Comparison of ENCODE assay signal across 10 cellular contexts in genomic region chr13:46603165-46603603, GRCh38. TPM values are rescaled to one million over a fixed set of nuclear protein-coding genes. Genes with fewer than 3 reads are reported as not detected.
DNase-seq lines count a peak whose midpoint lies in the region; ATAC-seq and TF ChIP-seq lines count a peak whose summit lies in the region.
"Had no signal": no experiment of that assay in that cellular context is flagged by ENCODE, and none has a peak within 500 bp of the region (broad histone marks: within the 10 kb centered on the region; RNA-seq: fewer than 3 reads in every experiment).

No MANE protein-coding gene starts in this region.

- peak overlapping the region; percentile 75 for H3K27ac Mint-ChIP-seq in MCF 10A (ENCODE audit: low read depth, unreplicated experiment)
- H3K27ac Mint-ChIP-seq in activated T-helper 1 cell treated with anti-CD3 and anti-CD28 coated beads, Interleukin-12 subunit alpha, Interleukin-12 subunit beta, Interleukin-2, Interleukin-4 antibody, amounts not matched to agents 30 ng/mL and 10 ng/mL and 1 ng/mL, durations not matched to agents 14 hours and 24 hours and 36 hours: no peak overlapping the region
- H3K27ac Mint-ChIP-seq: activated naive CD4-positive, alpha-beta T cell treated with anti-CD3 and anti-CD28 coated beads, Interleukin-2, amount 10 ng/mL, durations not matched to agents 7 days and 5 days had no signal

- H3K4me3 ChIP-seq in breast epithelium (no peak overlapping the region), PC-3 (ENCODE audit: low read length) (no peak overlapping the region), upper lobe of right lung (no peak overlapping the region)
- H3K4me3 ChIP-seq: SK-N-MC had no signal

- no peak for ATAC-seq in PC-3
- no peak for ATAC-seq in foreskin keratinocyte
- no peak for ATAC-seq in upper lobe of right lung
- ATAC-seq in HG03457 (IDR thresholded peaks at IDR 0.05; ENCODE audit: unreplicated experiment): no peak
- ATAC-seq in GM19328 (IDR thresholded peaks at IDR 0.05; ENCODE audit: unreplicated experiment): no peak

- TF ChIP-seq POLR2A in breast epithelium (IDR thresholded peaks at IDR 0.05): no peak

- POLR2A ChIA-PET in MCF 10A (lab: Yijun Ruan, JAX): interaction anchor here (0.8 to 5.0 kb wide), 4 partner anchors 8 to 47 kb away, joined by 3 to 30 read pairs (median 3); no protein-coding TSS in a partner anchor
- POLR2A ChIA-PET in PC-3 (lab: Charles Lee; ENCODE audit: unreplicated experiment): no interaction called here

- H3K9me3 ChIP-seq in breast epithelium: no peaks in the 10 kb centered on the region
- H3K9me3 ChIP-seq in PC-3 (ENCODE audit: low read length): no peaks in the 10 kb centered on the region
- H3K9me3 ChIP-seq in upper lobe of right lung: no peaks in the 10 kb centered on the region

- H3K27ac ChIP-seq in breast epithelium (peak overlapping the region in 1 of 2 donors; percentile 73), PC-3 (ENCODE audit: low read length) (no peak overlapping the region), foreskin keratinocyte (no peak overlapping the region), upper lobe of right lung (peak overlapping the region; percentile 45)
- H3K27ac ChIP-seq: SK-N-MC had no signal

- H4K20me1 ChIP-seq in PC-3 (ENCODE audit: low read length): peaks cover 4% of the 10 kb centered on the region; the same call in 1 of the 2 replicates

- no peaks in the 10 kb centered on the region for H3K27me3 Mint-ChIP-seq in MCF 10A (ENCODE audit: insufficient read depth, unreplicated experiment)
- H3K27me3 Mint-ChIP-seq in activated T-helper 1 cell treated with anti-CD3 and anti-CD28 coated beads, Interleukin-12 subunit alpha, Interleukin-12 subunit beta, Interleukin-2, Interleukin-4 antibody, amounts not matched to agents 30 ng/mL and 10 ng/mL and 1 ng/mL, durations not matched to agents 14 hours and 24 hours and 36 hours (ENCODE audit: insufficient read depth): no peaks in the 10 kb centered on the region
- H3K27me3 Mint-ChIP-seq: activated naive CD4-positive, alpha-beta T cell treated with anti-CD3 and anti-CD28 coated beads, Interleukin-2, amount 10 ng/mL, durations not matched to agents 7 days and 5 days had no signal

- BruUV-seq in MCF 10A (replicated peaks; lab: Mats Ljungman, UMichigan) (no TSS peak), PC-3 (replicated peaks; lab: Mats Ljungman, UMichigan) (no TSS peak)

- H3K36me3 Mint-ChIP-seq in MCF 10A (ENCODE audit: insufficient read depth, unreplicated experiment): no peaks in the 10 kb centered on the region
- peaks cover 1% of the 10 kb centered on the region for H3K36me3 Mint-ChIP-seq in activated T-helper 1 cell treated with anti-CD3 and anti-CD28 coated beads, Interleukin-12 subunit alpha, Interleukin-12 subunit beta, Interleukin-2, Interleukin-4 antibody, amounts not matched to agents 30 ng/mL and 10 ng/mL and 1 ng/mL, durations not matched to agents 14 hours and 24 hours and 36 hours (ENCODE audit: low read depth)

- peaks cover 66% of the 10 kb centered on the region for H3K79me2 ChIP-seq in PC-3 (ENCODE audit: low read length)

- H3K4me1 ChIP-seq in breast epithelium: peaks cover 0 to 13% of the 10 kb centered on the region in 2 donors
- peaks cover 46% of the 10 kb centered on the region for H3K4me1 ChIP-seq in PC-3 (ENCODE audit: insufficient read depth, low read length)
- H3K4me1 ChIP-seq in foreskin keratinocyte: peaks cover 35% of the 10 kb centered on the region
- peaks cover 66% of the 10 kb centered on the region for H3K4me1 ChIP-seq in upper lobe of right lung

- DNase-seq in MCF 10A (ENCODE audit: unreplicated experiment): peak; percentile 29
- no peak for DNase-seq in breast epithelium (ENCODE audit: low spot score in 2 of 2)
- DNase-seq in PC-3: peak; percentile 11
- DNase-seq in foreskin keratinocyte: no peak
- DNase-seq in upper lobe of right lung: no peak
- DNase-seq in activated T-helper 1 cell treated with anti-CD3 and anti-CD28 coated beads, Interleukin-12 subunit alpha, Interleukin-12 subunit beta, Interleukin-2, Interleukin-4 antibody, amounts not matched to agents 30 ng/mL and 10 ng/mL and 1 ng/mL, durations not matched to agents 14 hours and 24 hours and 36 hours (ENCODE audit: low spot score): no peak
- DNase-seq: activated naive CD4-positive, alpha-beta T cell treated with anti-CD3 and anti-CD28 coated beads, Interleukin-2, amount 10 ng/mL, durations not matched to agents 7 days and 5 days had no signal

- no peak overlapping the region for H3K4me2 ChIP-seq in PC-3 (ENCODE audit: low read length)

- no peak overlapping the region for H3K9ac ChIP-seq in PC-3 (ENCODE audit: low read length)

- no peaks in the 10 kb centered on the region for H3K9me3 Mint-ChIP-seq in MCF 10A (ENCODE audit: unreplicated experiment)
- no peaks in the 10 kb centered on the region for H3K9me3 Mint-ChIP-seq in activated T-helper 1 cell treated with anti-CD3 and anti-CD28 coated beads, Interleukin-12 subunit alpha, Interleukin-12 subunit beta, Interleukin-2, Interleukin-4 antibody, amounts not matched to agents 30 ng/mL and 10 ng/mL and 1 ng/mL, durations not matched to agents 14 hours and 24 hours and 36 hours
- H3K9me3 Mint-ChIP-seq: activated naive CD4-positive, alpha-beta T cell treated with anti-CD3 and anti-CD28 coated beads, Interleukin-2, amount 10 ng/mL, durations not matched to agents 7 days and 5 days had no signal

- intact Hi-C loops in MCF 10A (cut with micrococcal nuclease) (loop anchor here (5.0 kb wide), 1 partner anchor 54 kb away; no protein-coding TSS in a partner anchor), breast epithelium (cut with DNase I; ENCODE audit: low total_unique reads) (loop anchor here (5.0 kb wide), 1 partner anchor 51 kb away; the partner anchor contains the start of gene LRCH1), PC-3 (cut with micrococcal nuclease) (loop anchor here (5.0 kb wide), 1 partner anchor 51 kb away; the partner anchor contains the start of gene LRCH1), upper lobe of right lung (cut with DNase I) (no loop called here)
- intact Hi-C loops in activated T-helper 1 cell treated with anti-CD3 and anti-CD28 coated beads, Interleukin-12 subunit alpha, Interleukin-12 subunit beta, Interleukin-2, Interleukin-4 antibody, amounts not matched to agents 30 ng/mL and 10 ng/mL and 1 ng/mL, durations not matched to agents 14 hours and 24 hours and 36 hours (cut with micrococcal nuclease): no loop called here

- H3K36me3 ChIP-seq in breast epithelium (no peaks in the 10 kb centered on the region), PC-3 (ENCODE audit: low read depth, low read length) (no peaks in the 10 kb centered on the region), upper lobe of right lung (no peaks in the 10 kb centered on the region)

- no peaks in the 10 kb centered on the region for H3F3A ChIP-seq in PC-3 (ENCODE audit: low read length, unreplicated experiment)

- no peaks in the 10 kb centered on the region for H3K27me3 ChIP-seq in breast epithelium
- no peaks in the 10 kb centered on the region for H3K27me3 ChIP-seq in PC-3 (ENCODE audit: low read length)
- no peaks in the 10 kb centered on the region for H3K27me3 ChIP-seq in foreskin keratinocyte
- H3K27me3 ChIP-seq in upper lobe of right lung: no peaks in the 10 kb centered on the region

- no peaks in the 10 kb centered on the region for H3K9me2 ChIP-seq in PC-3 (replicated peaks; ENCODE audit: low read length)

- CTCF ChIA-PET in MCF 10A (lab: Yijun Ruan, JAX) (interaction anchor here (0.7 to 3.3 kb wide), 10 partner anchors 9 to 118 kb away, joined by 3 to 14 read pairs (median 4); partner anchors contain the start of gene LRCH1), PC-3 (lab: Charles Lee) (interaction anchor here (0.6 to 1.2 kb wide), 2 partner anchors 12 to 51 kb away, joined by 3 read pairs; no protein-coding TSS in a partner anchor)

- peaks cover 46% of the 10 kb centered on the region for H3K4me1 Mint-ChIP-seq in MCF 10A (ENCODE audit: insufficient read depth, unreplicated experiment)
- peaks cover 84% of the 10 kb centered on the region for H3K4me1 Mint-ChIP-seq in activated T-helper 1 cell treated with anti-CD3 and anti-CD28 coated beads, Interleukin-12 subunit alpha, Interleukin-12 subunit beta, Interleukin-2, Interleukin-4 antibody, amounts not matched to agents 30 ng/mL and 10 ng/mL and 1 ng/mL, durations not matched to agents 14 hours and 24 hours and 36 hours (ENCODE audit: low read depth)

- no peak overlapping the region for H2AFZ ChIP-seq in PC-3 (ENCODE audit: low read length)

- no peak for TF ChIP-seq CTCF in MCF 10A (IDR thresholded peaks at IDR 0.05; ENCODE audit: unreplicated experiment)
- no peak for TF ChIP-seq CTCF in breast epithelium (IDR thresholded peaks at IDR 0.05)
- TF ChIP-seq CTCF in PC-3 (conservative IDR thresholded peaks at IDR 0.05; ENCODE audit: low read depth, low read length): peak; percentile 53
- TF ChIP-seq CTCF in foreskin keratinocyte (conservative IDR thresholded peaks at IDR 0.05): peak; percentile 59
- peak; percentile 22 for TF ChIP-seq CTCF in upper lobe of right lung (IDR thresholded peaks at IDR 0.05)

- no peak overlapping the region for H3K4me3 Mint-ChIP-seq in MCF 10A (ENCODE audit: unreplicated experiment)
- no peak overlapping the region for H3K4me3 Mint-ChIP-seq in activated T-helper 1 cell treated with anti-CD3 and anti-CD28 coated beads, Interleukin-12 subunit alpha, Interleukin-12 subunit beta, Interleukin-2, Interleukin-4 antibody, amounts not matched to agents 30 ng/mL and 10 ng/mL and 1 ng/mL, durations not matched to agents 14 hours and 24 hours and 36 hours
- H3K4me3 Mint-ChIP-seq: activated naive CD4-positive, alpha-beta T cell treated with anti-CD3 and anti-CD28 coated beads, Interleukin-2, amount 10 ng/mL, durations not matched to agents 7 days and 5 days had no signal

RNA-seq across cellular contexts. Expression of gene LRCH1, which starts 50.2 kb away (rescaled TPM):
- 15.4 and 16.5 TPM in 2 replicates for total RNA-seq in MCF 10A (2022)
- total RNA-seq in breast epithelium: 10 to 100 TPM; 17.0 to 40.4 (median 24.6) TPM
- 4.3 and 7.8 TPM in 2 replicates for total RNA-seq in PC-3 (2014; rRNA removed)
- total RNA-seq in foreskin keratinocyte: 13.8 and 15.8 TPM in 2 replicates
- 3.9 and 5.3 TPM in 2 replicates for polyA plus RNA-seq in foreskin keratinocyte
- 32.0 TPM for total RNA-seq in upper lobe of right lung
- total RNA-seq in activated T-helper 1 cell treated with anti-CD3 and anti-CD28 coated beads, Interleukin-12 subunit alpha, Interleukin-12 subunit beta, Interleukin-2, Interleukin-4 antibody, amounts not matched to agents 30 ng/mL and 10 ng/mL and 1 ng/mL, durations not matched to agents 14 hours and 24 hours and 36 hours: 20.3 and 21.8 TPM in 2 replicates

Comparison
In these comparisons a context has a peak if more than half of its experiments do, and no peak if none do; other contexts are left out.
1. DNase-seq: peak in MCF 10A (single experiment) and PC-3 (single experiment); none in breast epithelium (0 of 2), foreskin keratinocyte (0 of 2), upper lobe of right lung (single experiment) and activated T-helper 1 cell treated with anti-CD3 and anti-CD28 coated beads, Interleukin-12 subunit alpha, Interleukin-12 subunit beta, Interleukin-2, Interleukin-4 antibody, amounts not matched to agents 30 ng/mL and 10 ng/mL and 1 ng/mL, durations not matched to agents 14 hours and 24 hours and 36 hours (single experiment).
2. CTCF ChIP-seq: peak in PC-3 (single experiment), foreskin keratinocyte (single experiment) and upper lobe of right lung (single experiment); none in MCF 10A (single experiment) and breast epithelium (0 of 3).
3. intact Hi-C loops: an anchor here in MCF 10A (5.0 kb wide), breast epithelium (5.0 kb wide) and PC-3 (5.0 kb wide); none called in upper lobe of right lung and activated T-helper 1 cell treated with anti-CD3 and anti-CD28 coated beads, Interleukin-12 subunit alpha, Interleukin-12 subunit beta, Interleukin-2, Interleukin-4 antibody, amounts not matched to agents 30 ng/mL and 10 ng/mL and 1 ng/mL, durations not matched to agents 14 hours and 24 hours and 36 hours.